In genomic region chr1:39791838-39792237, GRCh38 we compare ENCODE assay signal across 39 cellular contexts. TPM values are rescaled to one million over a fixed set of nuclear protein-coding genes. Genes with fewer than 3 reads are reported as not detected.
"Had no signal": no experiment of that assay in that cellular context is flagged by ENCODE, and none has a peak within 500 bp of the region (broad histone marks: within the 10 kb centered on the region; RNA-seq: fewer than 3 reads in every experiment).

No MANE protein-coding gene starts in this region.

- H3K36me3 Mint-ChIP-seq: activated naive CD4-positive, alpha-beta T cell treated with anti-CD3 and anti-CD28 coated beads, Interleukin-2, amount 10 ng/mL, durations not matched to agents 7 days and 5 days; activated naive CD4-positive, alpha-beta T cell treated with anti-CD3 and anti-CD28 coated beads, Interleukin-2, amount 50 U/mL, for 24 hours; activated naive CD8-positive, alpha-beta T cell; activated naive CD8-positive, alpha-beta T cell treated with anti-CD3 and anti-CD28 coated beads, Interleukin-2, amount 10 ng/mL, durations not matched to agents 7 days and 5 days; brain had no signal

- H3K36me3 ChIP-seq: adrenal gland, ascending aorta, brain microvascular endothelial cell, breast epithelium, cardiac muscle cell had no signal

- H3K9me3 ChIP-seq: adrenal gland, ascending aorta, body of pancreas, breast epithelium had no signal

- ATAC-seq: activated naive CD4-positive, alpha-beta T cell treated with anti-CD3 and anti-CD28 coated beads, Interleukin-2, amount 50 U/mL, for 72 hours; activated naive CD8-positive, alpha-beta T cell treated with anti-CD3 and anti-CD28 coated beads, Interleukin-2, amount 50 U/mL, for 24 hours; activated T-cell treated with anti-CD3 and anti-CD28 coated beads, Interleukin-2, amount 50 U/mL, for 4 hours; activated T-cell treated with anti-CD3 and anti-CD28 coated beads, Interleukin-2, amount 50 U/mL, for 72 hours; activated T-helper 17 cell treated with anti-CD3 and anti-CD28 coated beads, Interleukin-2, amount 50 U/mL, for 72 hours; body of pancreas had no signal

- H3K4me3 ChIP-seq: adrenal gland, ascending aorta, body of pancreas, breast epithelium, cardiac muscle cell had no signal

- H3K9me3 Mint-ChIP-seq: activated naive CD4-positive, alpha-beta T cell treated with anti-CD3 and anti-CD28 coated beads for 36 hours; activated naive CD4-positive, alpha-beta T cell treated with anti-CD3 and anti-CD28 coated beads, Interleukin-2, amount 10 ng/mL, durations not matched to agents 7 days and 5 days; activated naive CD4-positive, alpha-beta T cell treated with anti-CD3 and anti-CD28 coated beads, Interleukin-2, amount 50 U/mL, for 24 hours; activated naive CD4-positive, alpha-beta T cell treated with anti-CD3 and anti-CD28 coated beads, Interleukin-2, amount 50 U/mL, for 72 hours; activated naive CD8-positive, alpha-beta T cell treated with anti-CD3 and anti-CD28 coated beads for 36 hours; activated naive CD8-positive, alpha-beta T cell treated with anti-CD3 and anti-CD28 coated beads, Interleukin-2, amount 10 ng/mL, durations not matched to agents 7 days and 5 days; activated naive CD8-positive, alpha-beta T cell treated with anti-CD3 and anti-CD28 coated beads, Interleukin-2, amount 50 U/mL, for 24 hours; activated T-cell treated with anti-CD3 and anti-CD28 coated beads, Interleukin-2, amount 50 U/mL, for 24 hours; activated T-cell treated with anti-CD3 and anti-CD28 coated beads, Interleukin-2, amount 50 U/mL, for 4 hours; activated T-cell treated with anti-CD3 and anti-CD28 coated beads, Interleukin-2, amount 50 U/mL, for 72 hours; activated T-helper 1 cell treated with anti-CD3 and anti-CD28 coated beads, Interleukin-12 subunit alpha, Interleukin-12 subunit beta, Interleukin-2, Interleukin-4 antibody, amounts not matched to agents 30 ng/mL and 10 ng/mL and 1 ng/mL, durations not matched to agents 14 hours and 24 hours and 36 hours; activated T-helper 17 cell treated with anti-CD3 and anti-CD28 coated beads, Interleukin-2, amount 50 U/mL, for 72 hours; activated T-helper 2 cell treated with anti-CD3 and anti-CD28 coated beads, Interferon-gamma antibody, Interleukin-2, Interleukin-4, amounts not matched to agents 10 μg/mL and 5 μg/mL and 100 μg/mL, durations not matched to agents 14 hours and 24 hours and 36 hours; central memory CD8-positive, alpha-beta T cell had no signal

- FAIRE-seq: astrocyte had no signal

- H3K27me3 Mint-ChIP-seq: central memory CD8-positive, alpha-beta T cell had no signal

- H3K27ac ChIP-seq: adrenal gland, ascending aorta, body of pancreas, brain microvascular endothelial cell, breast epithelium, cardiac muscle cell had no signal

- DNase-seq: activated effector memory CD4-positive, alpha-beta T cell treated with anti-CD3 and anti-CD28 coated beads, Interleukin-2, amount 50 U/mL, for 16 hours; activated effector memory CD4-positive, alpha-beta T cell treated with Interleukin-2 at 50 U/mL for 16 hours; activated gamma-delta T cell; activated gamma-delta T cell treated with Interleukin-2 at 50 U/mL for 16 hours; activated naive CD4-positive, alpha-beta T cell; activated naive CD4-positive, alpha-beta T cell treated with anti-CD3 and anti-CD28 coated beads for 36 hours; activated naive CD4-positive, alpha-beta T cell treated with anti-CD3 and anti-CD28 coated beads, Interleukin-2, amount 10 ng/mL, durations not matched to agents 7 days and 5 days; activated naive CD4-positive, alpha-beta T cell treated with anti-CD3 and anti-CD28 coated beads, Interleukin-2, amount 50 U/mL, for 16 hours; activated naive CD4-positive, alpha-beta T cell treated with Interleukin-2 at 50 U/mL for 16 hours; activated naive CD8-positive, alpha-beta T cell treated with anti-CD3 and anti-CD28 coated beads for 36 hours; activated naive CD8-positive, alpha-beta T cell treated with anti-CD3 and anti-CD28 coated beads, Interleukin-2, amount 10 ng/mL, durations not matched to agents 7 days and 5 days; activated naive CD8-positive, alpha-beta T cell treated with anti-CD3 and anti-CD28 coated beads, Interleukin-2, amount 50 U/mL, for 24 hours; activated T-cell treated with anti-CD3 and anti-CD28 coated beads, Interleukin-2, amount 50 U/mL, for 1 hour; activated T-cell treated with anti-CD3 and anti-CD28 coated beads, Interleukin-2, amount 50 U/mL, for 24 hours; activated T-cell treated with anti-CD3 and anti-CD28 coated beads, Interleukin-2, amount 50 U/mL, for 4 hours; activated T-cell treated with anti-CD3 and anti-CD28 coated beads, Interleukin-2, amount 50 U/mL, for 48 hours; activated T-cell treated with anti-CD3 and anti-CD28 coated beads, Interleukin-2, amount 50 U/mL, for 72 hours; adrenal gland; amniotic stem cell; amygdala; anterior cingulate cortex; brain microvascular endothelial cell; caudate nucleus; central memory CD4-positive, alpha-beta T cell; cerebellar nuclear complex had no signal

- H3K4me3 Mint-ChIP-seq: activated naive CD4-positive, alpha-beta T cell treated with anti-CD3 and anti-CD28 coated beads for 36 hours; activated naive CD4-positive, alpha-beta T cell treated with anti-CD3 and anti-CD28 coated beads, Interleukin-2, amount 10 ng/mL, durations not matched to agents 7 days and 5 days; activated naive CD4-positive, alpha-beta T cell treated with anti-CD3 and anti-CD28 coated beads, Interleukin-2, amount 50 U/mL, for 24 hours; activated naive CD8-positive, alpha-beta T cell; activated naive CD8-positive, alpha-beta T cell treated with anti-CD3 and anti-CD28 coated beads for 36 hours; activated naive CD8-positive, alpha-beta T cell treated with anti-CD3 and anti-CD28 coated beads, Interleukin-2, amount 10 ng/mL, durations not matched to agents 7 days and 5 days; activated naive CD8-positive, alpha-beta T cell treated with anti-CD3 and anti-CD28 coated beads, Interleukin-2, amount 50 U/mL, for 24 hours; activated T-cell treated with anti-CD3 and anti-CD28 coated beads, Interleukin-2, amount 50 U/mL, for 24 hours; activated T-cell treated with anti-CD3 and anti-CD28 coated beads, Interleukin-2, amount 50 U/mL, for 4 hours; activated T-cell treated with anti-CD3 and anti-CD28 coated beads, Interleukin-2, amount 50 U/mL, for 72 hours; activated T-helper 17 cell treated with anti-CD3 and anti-CD28 coated beads, Interleukin-2, amount 50 U/mL, for 72 hours; central memory CD8-positive, alpha-beta T cell had no signal

- H3K27ac Mint-ChIP-seq: activated naive CD4-positive, alpha-beta T cell treated with anti-CD3 and anti-CD28 coated beads for 36 hours; activated naive CD4-positive, alpha-beta T cell treated with anti-CD3 and anti-CD28 coated beads, Interleukin-2, amount 10 ng/mL, durations not matched to agents 7 days and 5 days; activated naive CD4-positive, alpha-beta T cell treated with anti-CD3 and anti-CD28 coated beads, Interleukin-2, amount 50 U/mL, for 24 hours; activated naive CD4-positive, alpha-beta T cell treated with anti-CD3 and anti-CD28 coated beads, Interleukin-2, amount 50 U/mL, for 72 hours; activated naive CD8-positive, alpha-beta T cell; activated naive CD8-positive, alpha-beta T cell treated with anti-CD3 and anti-CD28 coated beads for 36 hours; activated naive CD8-positive, alpha-beta T cell treated with anti-CD3 and anti-CD28 coated beads, Interleukin-2, amount 10 ng/mL, durations not matched to agents 7 days and 5 days; activated naive CD8-positive, alpha-beta T cell treated with anti-CD3 and anti-CD28 coated beads, Interleukin-2, amount 50 U/mL, for 24 hours; activated T-cell treated with anti-CD3 and anti-CD28 coated beads, Interleukin-2, amount 50 U/mL, for 24 hours; activated T-cell treated with anti-CD3 and anti-CD28 coated beads, Interleukin-2, amount 50 U/mL, for 72 hours; activated T-helper 1 cell treated with anti-CD3 and anti-CD28 coated beads, Interleukin-12 subunit alpha, Interleukin-12 subunit beta, Interleukin-2, Interleukin-4 antibody, amounts not matched to agents 30 ng/mL and 10 ng/mL and 1 ng/mL, durations not matched to agents 14 hours and 24 hours and 36 hours; activated T-helper 17 cell treated with anti-CD3 and anti-CD28 coated beads, Interleukin-2, amount 50 U/mL, for 72 hours; activated T-helper 2 cell treated with anti-CD3 and anti-CD28 coated beads, Interferon-gamma antibody, Interleukin-2, Interleukin-4, amounts not matched to agents 10 μg/mL and 5 μg/mL and 100 μg/mL, durations not matched to agents 14 hours and 24 hours and 36 hours had no signal

- H3K4me1 ChIP-seq: breast epithelium had no signal

RNA-seq across cellular contexts. Expression of gene BMP8B, which starts 3.2 kb away (rescaled TPM):
- total RNA-seq: ascending aorta, cardiac muscle cell had no signal

RNA-seq across cellular contexts. Expression of gene OXCT2, which starts 20.7 kb away (rescaled TPM):
- total RNA-seq: ascending aorta, chondrocyte had no signal
- polyA plus RNA-seq: cardiac muscle cell had no signal
